24 cellular contexts compared by ENCODE assay signal in the genomic region with DNA sequence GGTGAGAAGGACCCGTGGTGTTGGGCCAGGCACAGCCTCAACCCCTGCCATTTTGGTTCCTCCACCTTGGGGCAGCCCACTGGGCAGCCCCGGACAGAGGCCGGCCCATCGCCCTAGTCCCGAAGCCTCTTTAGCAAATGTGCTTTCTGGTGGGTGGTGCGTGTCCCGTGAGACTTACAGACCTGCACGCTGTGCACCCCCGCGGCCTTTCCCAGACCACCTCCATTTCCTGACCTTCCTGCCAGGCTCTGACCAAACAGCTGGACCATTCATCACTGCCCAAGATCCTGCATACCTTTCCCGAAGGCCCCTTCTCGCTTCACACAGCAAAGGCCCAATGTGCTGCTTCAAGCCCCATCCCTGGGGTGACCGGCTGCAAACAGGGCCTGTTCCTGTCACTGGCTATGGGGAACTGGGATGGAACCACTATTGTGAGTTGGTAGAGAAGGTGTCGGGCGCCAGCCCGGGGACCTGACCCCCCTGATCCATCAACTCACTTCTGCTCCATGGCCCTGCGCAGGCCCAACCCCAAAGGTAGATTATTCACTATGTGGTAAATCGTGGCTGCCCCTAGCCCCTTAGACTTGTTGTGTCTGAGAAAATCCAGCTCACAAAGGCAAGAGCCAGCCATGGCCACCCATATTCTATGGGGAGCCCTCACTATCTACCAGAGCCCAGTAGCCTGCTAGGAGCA.
"Had no signal": no experiment of that assay in that cellular context is flagged by ENCODE, and none has a peak within 500 bp of the region (broad histone marks: within the 10 kb centered on the region; RNA-seq: fewer than 3 reads in every experiment).

No MANE protein-coding gene starts in this region.

- H3K9me3 ChIP-seq: MG63 had no signal

- FAIRE-seq: HepG2, RCC 7860 had no signal

- H3K27me3 ChIP-seq: MG63, SJSA1 had no signal

- H3K4me3 ChIP-seq: MG63, SJSA1, SK-N-MC had no signal

- DNase-seq: IMR-90, Karpas-422, KG1, MG63, NCI-H1092, NCI-H1105 treated with DMSO at 0.1 percent for 48 hours, NCI-H1417 treated with DMSO at 0.1 percent for 48 hours, NCI-H146, NCI-H1694 treated with DMSO at 0.1 percent for 48 hours, NCI-H1930, NCI-H2081, NCI-H2171, NCI-H226, NCI-H446, NCI-H510A, NCI-H524 treated with DMSO at 0.1 percent for 48 hours, NCI-H69, NCI-H774, Right ventricle myocardium superior, SIG-M5 had no signal

- H3K4me1 ChIP-seq: SJSA1 had no signal

- H3K27ac ChIP-seq: SJSA1, SK-N-MC had no signal

- H3K36me3 ChIP-seq: MG63, SJSA1 had no signal
